ENCODE assay signal across 8 cellular contexts in the genomic region with DNA sequence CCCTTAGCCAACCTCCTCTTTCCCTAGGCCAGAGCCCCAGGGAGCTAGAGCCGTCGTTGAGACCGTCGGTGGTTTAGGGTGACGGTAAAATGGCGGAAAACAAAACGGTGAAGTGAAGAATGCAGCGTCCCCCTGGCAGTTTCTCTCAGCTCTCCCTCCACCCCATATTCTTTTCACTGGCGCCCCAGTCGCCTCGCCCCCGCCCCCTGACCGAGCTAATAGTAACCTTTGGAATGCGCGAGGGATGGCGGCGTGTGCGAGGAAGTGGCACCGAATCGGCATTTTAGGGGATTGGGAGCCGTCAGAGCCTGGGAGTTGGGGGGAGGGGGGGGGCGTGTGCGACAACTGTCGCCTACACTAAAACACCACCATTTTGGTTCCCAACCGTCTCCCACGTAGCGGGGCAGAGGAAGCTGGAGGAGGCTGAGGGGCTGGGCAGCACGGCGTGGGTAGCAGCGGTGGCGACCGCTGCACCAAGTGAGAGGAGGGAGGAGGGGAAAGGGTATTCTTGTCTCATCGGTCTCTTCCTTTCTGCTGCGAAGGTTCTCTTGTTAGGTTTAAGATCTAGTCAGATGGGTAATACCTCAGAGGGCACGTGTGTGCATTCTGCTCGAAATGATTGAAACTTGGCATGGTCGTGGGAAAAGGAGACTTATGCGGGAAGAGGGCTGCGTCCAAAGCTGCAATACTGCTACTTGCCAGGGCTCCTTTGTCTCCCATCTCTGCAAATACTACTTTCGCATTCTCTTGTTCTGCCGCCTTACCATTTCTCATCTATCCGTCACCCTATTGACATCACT. TPM values are rescaled to one million over a fixed set of nuclear protein-coding genes. Genes with fewer than 3 reads are reported as not detected.
A peak's percentile ranks its signal among the peaks of the same experiment; 100 is the strongest.
DNase-seq lines count a peak whose midpoint lies in the region; ATAC-seq and TF ChIP-seq lines count a peak whose summit lies in the region.

No MANE protein-coding gene starts in this region.

- H3K9me3 ChIP-seq in PC-3 (ENCODE audit: low read length) = no peaks in the 10 kb centered on the region

- H3K27me3 ChIP-seq in PC-3 (ENCODE audit: low read length) = peaks cover 18% of the 10 kb centered on the region

- intact Hi-C loops in PC-3 (cut with micrococcal nuclease) = no loop called here

- H3K4me3 ChIP-seq in GM12865 (ENCODE audit: low read depth, low read length) (peak overlapping the region; percentile 27), PC-3 (ENCODE audit: low read length) (peak overlapping the region; percentile 71)

- DNase-seq in GM12865 (ENCODE audit: low read depth) (no peak), PC-3 (no peak), lung microvascular endothelial cell (ENCODE audit: low read depth in 2 of 2) (peak; percentile 3 to 21)
- no peak for DNase-seq in stimulated activated naive CD4-positive, alpha-beta T cell treated with Interleukin-2 at 50 U/mL for 16 hours (lab: John Stamatoyannopoulos, UW)

- peak; percentile 45 for ATAC-seq in HG03066 (IDR thresholded peaks at IDR 0.05; ENCODE audit: low read depth, unreplicated experiment)
- ATAC-seq in PC-3 = peak; percentile 47

- POLR2A ChIA-PET in PC-3 (lab: Charles Lee; ENCODE audit: unreplicated experiment) = interaction anchor here (0.5 kb wide), 1 partner anchor 273 kb away, joined by 9 read pairs; no protein-coding TSS in a partner anchor

- CTCF ChIA-PET in PC-3 (lab: Charles Lee) = no interaction called here

- peak overlapping the region; percentile 93 for H2AFZ ChIP-seq in PC-3 (ENCODE audit: low read length)

- TF ChIP-seq CTCF in 22Rv1 (IDR thresholded peaks at IDR 0.05) (no peak), GM12865 (IDR thresholded peaks at IDR 0.05; ENCODE audit: insufficient read depth, low read depth, low read length, missing control alignments) (no peak), PC-3 (conservative IDR thresholded peaks at IDR 0.05; ENCODE audit: low read depth, low read length) (no peak)

- peak overlapping the region; percentile 29 for H3K9ac ChIP-seq in PC-3 (ENCODE audit: low read length)

- H3F3A ChIP-seq in PC-3 (ENCODE audit: low read length, unreplicated experiment) = no peaks in the 10 kb centered on the region

- H3K4me2 ChIP-seq in PC-3 (ENCODE audit: low read length) = peak overlapping the region; percentile 90

- peak overlapping the region; percentile 47 for H3K27ac ChIP-seq in 22Rv1
- H3K27ac ChIP-seq in PC-3 (ENCODE audit: low read length) = no peak overlapping the region
- H3K27ac ChIP-seq in cingulate gyrus (ENCODE audit: low read depth, low read length) = peak overlapping the region; percentile 31
- H3K27ac ChIP-seq in temporal lobe (ENCODE audit: low read depth, low read length) = peak overlapping the region; percentile 36

- no peaks in the 10 kb centered on the region for H3K4me1 ChIP-seq in PC-3 (ENCODE audit: insufficient read depth, low read length)

- H3K9me2 ChIP-seq in PC-3 (replicated peaks; ENCODE audit: low read length) = no peaks in the 10 kb centered on the region

- BruUV-seq in PC-3 (replicated peaks; lab: Mats Ljungman, UMichigan) = TSS peak; percentile 33

- no peaks in the 10 kb centered on the region for H4K20me1 ChIP-seq in PC-3 (ENCODE audit: low read length)

- H3K79me2 ChIP-seq in PC-3 (ENCODE audit: low read length) = no peaks in the 10 kb centered on the region

- no peaks in the 10 kb centered on the region for H3K36me3 ChIP-seq in PC-3 (ENCODE audit: low read depth, low read length)

RNA-seq across cellular contexts. Expression of gene ZNF711, which starts 0.8 kb away (rescaled TPM):
- total RNA-seq in PC-3 (2014; rRNA removed) (0.86 and 1.6 TPM in 2 replicates), lung microvascular endothelial cell (3.3 and 4.6 TPM in 2 replicates), temporal lobe (103 TPM)

RNA-seq across cellular contexts. Expression of gene SATL1, which starts 1.0 kb away (rescaled TPM):
- not detected in 2 replicates for total RNA-seq in PC-3 (2014; rRNA removed)
- total RNA-seq in lung microvascular endothelial cell = under 0.01 TPM in 1 of 2 replicates, not detected in the other
- 0.98 TPM for total RNA-seq in temporal lobe

Comparison
In these comparisons a context has a peak if more than half of its experiments do, and no peak if none do; other contexts are left out.
1. DNase-seq: peak in lung microvascular endothelial cell (2 of 2); none in GM12865 (single experiment), PC-3 (single experiment) and stimulated activated naive CD4-positive, alpha-beta T cell treated with Interleukin-2 at 50 U/mL for 16 hours (single experiment).
2. RNA of gene ZNF711, which starts 0.8 kb away (total RNA-seq): 103 TPM in temporal lobe (single experiment); 3.3 to 4.6 TPM in lung microvascular endothelial cell and 0.86 to 1.6 TPM in PC-3; every median in the first group is over 10 times any median in the second.